In the genomic region with DNA sequence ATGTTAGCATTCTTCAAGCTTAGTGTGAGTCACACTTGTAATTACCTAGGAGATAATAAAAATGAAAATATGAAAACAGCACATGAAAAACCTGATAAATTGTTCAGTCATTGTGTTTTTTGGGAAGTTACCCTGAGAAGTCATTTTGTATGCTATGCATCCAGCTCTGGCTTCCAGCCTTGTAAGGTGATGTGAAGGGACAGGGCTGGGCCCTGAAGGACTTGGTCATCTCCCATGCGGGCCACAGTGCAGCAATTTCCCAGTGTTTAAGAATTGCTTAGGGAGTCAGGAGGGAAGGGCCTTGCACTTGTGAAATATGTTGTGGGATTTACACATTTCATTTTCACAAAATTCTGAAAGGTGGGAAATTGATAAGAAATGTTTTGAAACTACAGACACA, we compare ENCODE assay signal across 26 cellular contexts. TPM values are rescaled to one million over a fixed set of nuclear protein-coding genes. Genes with fewer than 3 reads are reported as not detected.
DNase-seq lines count a peak whose midpoint lies in the region; ATAC-seq and TF ChIP-seq lines count a peak whose summit lies in the region.
"Had no signal": no experiment of that assay in that cellular context is flagged by ENCODE, and none has a peak within 500 bp of the region (broad histone marks: within the 10 kb centered on the region; RNA-seq: fewer than 3 reads in every experiment).

No MANE protein-coding gene starts in this region.

- no peak for ATAC-seq in activated T-helper 17 cell treated with anti-CD3 and anti-CD28 coated beads, Interleukin-2, amount 50 U/mL, for 72 hours (replicated peaks)
- ATAC-seq in thoracic aorta (ENCODE audit: insufficient number of reproducible peaks, low FRiP score, low read depth) (no peak), HG03108 (IDR thresholded peaks at IDR 0.05; ENCODE audit: unreplicated experiment) (no peak)
- ATAC-seq: A549; effector memory CD8-positive, alpha-beta T cell; left ventricle myocardium superior; mucosa of descending colon had no signal

- H3K36me3 ChIP-seq in thoracic aorta, result no peaks in the 10 kb centered on the region
- H3K36me3 ChIP-seq: neural progenitor cell, vagina had no signal

- H3K4me1 ChIP-seq in thoracic aorta (ENCODE audit: control insufficient read depth in 1 of 2, low read depth in 2 of 2), result peaks cover 17 to 84% of the 10 kb centered on the region in 2 donors

- H3K4me3 Mint-ChIP-seq in activated naive CD4-positive, alpha-beta T cell treated with anti-CD3 and anti-CD28 coated beads, Interleukin-2, amount 50 U/mL, for 24 hours, result peak overlapping the region; percentile 42
- H3K4me3 Mint-ChIP-seq in activated T-helper 17 cell treated with anti-CD3 and anti-CD28 coated beads, Interleukin-2, amount 50 U/mL, for 72 hours, result no peak overlapping the region
- H3K4me3 Mint-ChIP-seq: effector memory CD8-positive, alpha-beta T cell; neural progenitor cell; T-helper 1 cell treated with Interleukin-12 subunit alpha and Interleukin-12 subunit beta and Interleukin-4 antibody, amounts not matched to agents 30 μg/mL and 1 μg/mL, for 36 hours had no signal

- no peak overlapping the region for H3K4me3 ChIP-seq in fibroblast of villous mesenchyme (ENCODE audit: low read depth, low read length)
- no peak overlapping the region for H3K4me3 ChIP-seq in thoracic aorta
- H3K4me3 ChIP-seq: A549, esophagus squamous epithelium, mucosa of descending colon, neural progenitor cell, vagina had no signal

- no peaks in the 10 kb centered on the region for H3K9me3 ChIP-seq in thoracic aorta
- H3K9me3 ChIP-seq: A549, esophagus squamous epithelium, mucosa of descending colon, vagina had no signal

- DNase-seq in activated naive CD4-positive, alpha-beta T cell treated with anti-CD3 and anti-CD28 coated beads, Interleukin-2, amount 50 U/mL, for 16 hours, result no peak
- DNase-seq in fibroblast of villous mesenchyme (ENCODE audit: low read depth) (peak; percentile 59), thoracic aorta (ENCODE audit: low spot score) (no peak), NCI-H226 (no peak), COLO829 (ENCODE audit: low spot score) (no peak)
- DNase-seq: activated CD4-positive, alpha-beta T cell treated with anti-CD3 and anti-CD28 coated beads, Interleukin-2, amount 50 U/mL, for 48 hours; activated effector memory CD4-positive, alpha-beta T cell treated with anti-CD3 and anti-CD28 coated beads, Interleukin-2, amount 50 U/mL, for 16 hours; aorta; effector memory CD8-positive, alpha-beta T cell; esophagus squamous epithelium; GF-D8; head of caudate nucleus; KG1; left ventricle myocardium superior; mucosa of descending colon; NCI-H1092 treated with DMSO at 0.1 percent for 48 hours; NCI-H2029 treated with DMSO at 0.1 percent for 48 hours; NCI-H446; stimulated activated CD4-positive, alpha-beta T cell treated with anti-CD3 and anti-CD28 coated beads, Interleukin-4, amount 100 ng/mL, for 4 hours had no signal

- peaks cover 14% of the 10 kb centered on the region for H3K36me3 Mint-ChIP-seq in activated naive CD4-positive, alpha-beta T cell treated with anti-CD3 and anti-CD28 coated beads, Interleukin-2, amount 50 U/mL, for 24 hours
- H3K36me3 Mint-ChIP-seq in activated T-helper 17 cell treated with anti-CD3 and anti-CD28 coated beads, Interleukin-2, amount 50 U/mL, for 72 hours (ENCODE audit: low read depth), result peaks cover 62% of the 10 kb centered on the region

- H3K27me3 ChIP-seq in thoracic aorta (replicated peaks; ENCODE audit: insufficient read depth), result no peaks in the 10 kb centered on the region
- H3K27me3 ChIP-seq: esophagus squamous epithelium, neural progenitor cell, vagina had no signal

- peak overlapping the region; percentile 65 for H3K27ac Mint-ChIP-seq in activated naive CD4-positive, alpha-beta T cell treated with anti-CD3 and anti-CD28 coated beads, Interleukin-2, amount 50 U/mL, for 24 hours
- H3K27ac Mint-ChIP-seq in activated T-helper 17 cell treated with anti-CD3 and anti-CD28 coated beads, Interleukin-2, amount 50 U/mL, for 72 hours, result peak overlapping the region; percentile 32
- H3K27ac Mint-ChIP-seq: effector memory CD8-positive, alpha-beta T cell; neural progenitor cell; T-helper 1 cell treated with Interleukin-12 subunit alpha and Interleukin-12 subunit beta and Interleukin-4 antibody, amounts not matched to agents 30 μg/mL and 1 μg/mL, for 36 hours had no signal

- no peaks in the 10 kb centered on the region for H3K9me3 Mint-ChIP-seq in activated naive CD4-positive, alpha-beta T cell treated with anti-CD3 and anti-CD28 coated beads, Interleukin-2, amount 50 U/mL, for 24 hours
- no peaks in the 10 kb centered on the region for H3K9me3 Mint-ChIP-seq in activated T-helper 17 cell treated with anti-CD3 and anti-CD28 coated beads, Interleukin-2, amount 50 U/mL, for 72 hours
- H3K9me3 Mint-ChIP-seq: effector memory CD8-positive, alpha-beta T cell; neural progenitor cell had no signal

- peaks cover 61% of the 10 kb centered on the region for H3K4me1 Mint-ChIP-seq in activated naive CD4-positive, alpha-beta T cell treated with anti-CD3 and anti-CD28 coated beads, Interleukin-2, amount 50 U/mL, for 24 hours
- H3K4me1 Mint-ChIP-seq in activated T-helper 17 cell treated with anti-CD3 and anti-CD28 coated beads, Interleukin-2, amount 50 U/mL, for 72 hours, result peaks cover 28% of the 10 kb centered on the region

- TF ChIP-seq CTCF in fibroblast of villous mesenchyme (IDR thresholded peaks at IDR 0.05; ENCODE audit: insufficient read depth, low read depth, low read length) (no peak), thoracic aorta (IDR thresholded peaks at IDR 0.05) (no peak)

- peak overlapping the region; percentile 56 to 98 for H3K27ac ChIP-seq in thoracic aorta
- H3K27ac ChIP-seq: A549, neural progenitor cell, vagina had no signal

- H3K27me3 Mint-ChIP-seq in activated naive CD4-positive, alpha-beta T cell treated with anti-CD3 and anti-CD28 coated beads, Interleukin-2, amount 50 U/mL, for 24 hours, result no peaks in the 10 kb centered on the region
- H3K27me3 Mint-ChIP-seq in activated T-helper 17 cell treated with anti-CD3 and anti-CD28 coated beads, Interleukin-2, amount 50 U/mL, for 72 hours, result no peaks in the 10 kb centered on the region
- H3K27me3 Mint-ChIP-seq: effector memory CD8-positive, alpha-beta T cell had no signal

RNA-seq across cellular contexts. Expression of gene ARHGEF7, which starts 41.3 kb away (rescaled TPM):
- 100 to 1,000 TPM in 1 of 2 donors, 10 to 100 TPM in 1; 70.2 to 127 TPM for total RNA-seq in activated T-helper 17 cell treated with anti-CD3 and anti-CD28 coated beads, Interleukin-2, amount 50 U/mL, for 72 hours
- 40.6 and 52.2 TPM in 2 replicates for total RNA-seq in fibroblast of villous mesenchyme
- 100 to 1,000 TPM; 117 to 152 TPM for total RNA-seq in thoracic aorta
